18 cellular contexts compared by ENCODE assay signal in the genomic region with DNA sequence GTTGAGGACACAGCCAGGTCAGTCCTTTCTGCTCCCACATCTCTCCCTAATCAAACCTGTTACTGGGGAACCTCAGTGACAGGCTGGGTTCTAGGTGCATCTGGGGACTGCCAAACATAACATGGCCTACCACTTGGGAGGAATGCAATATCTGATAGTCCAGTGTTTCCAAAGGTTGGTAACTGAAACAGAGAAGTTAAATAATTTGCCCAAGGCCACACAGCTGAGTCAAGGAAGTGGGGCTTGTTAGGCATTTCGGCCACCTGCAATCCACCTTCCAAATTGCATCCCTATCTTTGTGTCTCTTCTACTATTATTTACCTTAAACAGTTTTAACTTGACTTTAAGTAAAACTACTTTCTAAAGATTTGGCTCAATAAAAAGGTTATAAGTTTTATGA.
DNase-seq lines count a peak whose midpoint lies in the region; ATAC-seq, FAIRE-seq and TF ChIP-seq lines count a peak whose summit lies in the region.
"Had no signal": no experiment of that assay in that cellular context is flagged by ENCODE, and none has a peak within 500 bp of the region (broad histone marks: within the 10 kb centered on the region; RNA-seq: fewer than 3 reads in every experiment).

No MANE protein-coding gene starts in this region.

- DNase-seq in H9 (no peak), K562 (ENCODE audit: extremely low read depth in 1 of 4, low spot score in 3 of 4) (no peak), mesendoderm (no peak), small intestine (no peak), GM19239 (ENCODE audit: insufficient read length, low spot score) (no peak), CD14-positive monocyte (ENCODE audit: low spot score) (no peak)
- no peak for DNase-seq in stimulated activated CD4-positive, alpha-beta T cell treated with anti-CD3 and anti-CD28 coated beads, Interleukin-1b, Interleukin-23, amount 100 ng/mL, for 48 hours
- DNase-seq: ACHN; AML-193; CD4-positive, alpha-beta T cell; DMS53; NCI-H1048; NCI-H2081; NCI-H510A had no signal

- H2BK5ac ChIP-seq in H9 (ENCODE audit: insufficient read length, low read length) (no peak overlapping the region), mesendoderm (ENCODE audit: low read length) (peak overlapping the region; percentile 2)

- H3K79me1 ChIP-seq in H9 (ENCODE audit: insufficient read depth, low read depth, low read length, poor library complexity, severe bottlenecking) = no peaks in the 10 kb centered on the region
- H3K79me1 ChIP-seq in mesendoderm (ENCODE audit: low read length) = no peaks in the 10 kb centered on the region

- in situ Hi-C loops in K562 (cut with MboI) = no loop called here

- H2AK5ac ChIP-seq in H9 (ENCODE audit: insufficient read length, low read length) (no peak overlapping the region), mesendoderm (ENCODE audit: low read length) (no peak overlapping the region)

- no peaks in the 10 kb centered on the region for H3K9me1 ChIP-seq in K562 (ENCODE audit: control insufficient read depth, insufficient read depth, low read length)

- H3K79me2 ChIP-seq in H9 (ENCODE audit: insufficient read depth, low read length) = no peaks in the 10 kb centered on the region
- H3K79me2 ChIP-seq in K562 (ENCODE audit: control insufficient read depth, insufficient read depth, low read length) = peaks cover 95% of the 10 kb centered on the region
- no peaks in the 10 kb centered on the region for H3K79me2 ChIP-seq in mesendoderm (ENCODE audit: control insufficient read depth, insufficient read depth, low read length)

- H3K9me3 ChIP-seq in H9 (ENCODE audit: control insufficient read depth, low read depth, low read length) (no peaks in the 10 kb centered on the region), K562 (replicated peaks; ENCODE audit: control insufficient read depth, insufficient read depth, low read depth, low read length) (no peaks in the 10 kb centered on the region), small intestine (ENCODE audit: control insufficient read depth, low read depth) (no peaks in the 10 kb centered on the region)
- H3K9me3 ChIP-seq: HAP-1 had no signal

- intact Hi-C loops in K562 (cut with micrococcal nuclease) (no loop called here), CD14-positive monocyte (cut with micrococcal nuclease) (no loop called here)

- H3T11ph ChIP-seq in H9 (ENCODE audit: low read length) = no peak overlapping the region

- H3K18ac ChIP-seq in H9 (ENCODE audit: insufficient read length, low read depth, low read length) = peak overlapping the region; percentile 56
- peak overlapping the region; percentile 22 for H3K18ac ChIP-seq in mesendoderm (ENCODE audit: low read length)

- H4K8ac ChIP-seq in H9 (replicated peaks; ENCODE audit: insufficient read length, low read depth, low read length) = no peak overlapping the region
- no peak overlapping the region for H4K8ac ChIP-seq in mesendoderm (ENCODE audit: low read depth, low read length)

- no peak overlapping the region for H4K91ac ChIP-seq in H9 (ENCODE audit: insufficient read length, low read depth, low read length)

- H3K4me3 ChIP-seq in K562 = no peak overlapping the region
- no peak overlapping the region for H3K4me3 ChIP-seq in mesendoderm (ENCODE audit: low read length)
- no peak overlapping the region for H3K4me3 ChIP-seq in small intestine (ENCODE audit: low read depth in 1 of 2, low read length in 2 of 2)
- H3K4me3 ChIP-seq: HAP-1 had no signal

- POLR2A ChIA-PET in K562 (lab: Yijun Ruan, JAX) = interaction anchor here (0.9 to 1.1 kb wide), 2 partner anchors 9 to 15 kb away, joined by 3 to 5 read pairs; no protein-coding TSS in a partner anchor

- H2BK20ac ChIP-seq in H9 (ENCODE audit: low read depth, low read length, poor library complexity, severe bottlenecking) = no peak overlapping the region

- H3K4me3 Mint-ChIP-seq in H9 (no peak overlapping the region), CD14-positive monocyte (peak overlapping the region in 1 of 2 donors; percentile 46)
- H3K4me3 Mint-ChIP-seq: CD4-positive, alpha-beta T cell had no signal

- H3K9me3 Mint-ChIP-seq in H9 (no peaks in the 10 kb centered on the region; a peak in 1 of 5 replicates), CD14-positive monocyte (peaks cover 0 to 2% (median 0%) of the 10 kb centered on the region in 7 donors)
- H3K9me3 Mint-ChIP-seq: CD4-positive, alpha-beta T cell had no signal

- no peak overlapping the region for H3K23ac ChIP-seq in H9 (ENCODE audit: insufficient read length, low read depth, low read length)
- H3K23ac ChIP-seq in mesendoderm (ENCODE audit: low read length) = peak overlapping the region; percentile 48

- H3K4me1 Mint-ChIP-seq in H9 (peaks cover 15 to 18% of the 10 kb centered on the region in 2 experiments), CD14-positive monocyte (peaks cover 41% of the 10 kb centered on the region)

- BruUV-seq in K562 (replicated peaks; lab: Mats Ljungman, UMichigan) = no TSS peak

- H3K27ac ChIP-seq in H9 (ENCODE audit: insufficient read length, low read depth, low read length) (no peak overlapping the region), K562 (ENCODE audit: extremely low read depth, low read depth, low read length) (peak overlapping the region; percentile 55; the same call in 2 of the 3 replicates), mesendoderm (ENCODE audit: low read depth, low read length) (no peak overlapping the region), small intestine (ENCODE audit: low read depth in 1 of 2, low read length in 1 of 2) (peak overlapping the region; percentile 57 to 84)

- H3K4ac ChIP-seq in H9 (ENCODE audit: low read depth, low read length) = no peak overlapping the region
- peak overlapping the region; percentile 41 for H3K4ac ChIP-seq in mesendoderm (ENCODE audit: low read depth, low read length)

- TF ChIP-seq EP300 in K562 (IDR thresholded peaks at IDR 0.05; ENCODE audit: low read length) = no peak

- no peak overlapping the region for H3K14ac ChIP-seq in H9 (ENCODE audit: insufficient read depth, low read length)

- no peak overlapping the region for H3K56ac ChIP-seq in H9 (ENCODE audit: insufficient read length, low read depth, low read length)
- no peak overlapping the region for H3K56ac ChIP-seq in mesendoderm (ENCODE audit: low read length)

- no peak overlapping the region for H3K9ac ChIP-seq in H9 (ENCODE audit: extremely low read depth, insufficient read length, low read length)
- H3K9ac ChIP-seq in K562 (ENCODE audit: insufficient read depth in 1 of 2, low read depth in 2 of 2, low read length in 2 of 2) = peak overlapping the region in 1 of 2 experiments; percentile 23; a peak in 1 of 4 replicates
- H3K9ac ChIP-seq in mesendoderm (ENCODE audit: low read length) = no peak overlapping the region

- H4K20me1 ChIP-seq in H9 (ENCODE audit: control insufficient read depth, insufficient read depth, insufficient read length) = no peaks in the 10 kb centered on the region
- H4K20me1 ChIP-seq in K562 (replicated peaks; ENCODE audit: control insufficient read depth, insufficient read depth, low read length) = peaks cover 50% of the 10 kb centered on the region

- FAIRE-seq in K562 (lab: Jason Lieb, UNC) (no peak), small intestine (lab: Jason Lieb, UNC) (no peak), GM19239 (lab: Jason Lieb, UNC) (no peak)
- FAIRE-seq: HTR-8/SVneo had no signal

- no peak overlapping the region for H2AFZ ChIP-seq in H9 (ENCODE audit: low read length)
- no peak overlapping the region for H2AFZ ChIP-seq in K562 (ENCODE audit: low read depth, low read length)

- H3K4me1 ChIP-seq in H9 (ENCODE audit: insufficient read depth, low read length) (no peaks in the 10 kb centered on the region), K562 (replicated peaks in 1 of 2; ENCODE audit: control insufficient read depth in 2 of 2, insufficient read depth in 2 of 2, low read length in 2 of 2) (peaks cover 9 to 21% of the 10 kb centered on the region in 2 experiments; a peak in 4 of 5 replicates), mesendoderm (ENCODE audit: control insufficient read depth, low read depth, low read length) (no peaks in the 10 kb centered on the region), small intestine (ENCODE audit: control insufficient read depth in 2 of 2, insufficient read depth in 1 of 2, low read depth in 1 of 2, low read length in 1 of 2) (peaks cover 0 to 2% of the 10 kb centered on the region in 2 donors)
- H3K4me1 ChIP-seq: HAP-1 had no signal

- no peaks in the 10 kb centered on the region for H3K27me3 ChIP-seq in H9 (ENCODE audit: insufficient read depth, low read length)
- no peaks in the 10 kb centered on the region for H3K27me3 ChIP-seq in K562 (ENCODE audit: control insufficient read depth in 2 of 2, insufficient read depth in 2 of 2, low read length in 2 of 2)
- no peaks in the 10 kb centered on the region for H3K27me3 ChIP-seq in mesendoderm (ENCODE audit: insufficient read depth, low read length, poor library complexity)
- no peaks in the 10 kb centered on the region for H3K27me3 ChIP-seq in small intestine (ENCODE audit: control insufficient read depth in 2 of 2, insufficient read depth in 2 of 2, low read length in 2 of 2)

- peak overlapping the region; percentile 43 for H2BK12ac ChIP-seq in H9 (ENCODE audit: insufficient read length, low read depth, low read length)

- no peak overlapping the region for H4K5ac ChIP-seq in H9 (ENCODE audit: insufficient read length, low read depth, low read length)
- H4K5ac ChIP-seq in mesendoderm (ENCODE audit: low read length) = no peak overlapping the region

- TF ChIP-seq CTCF in H9 (conservative IDR thresholded peaks at IDR 0.05) (no peak), K562 (IDR thresholded peaks at IDR 0.05 in 2 of 3, conservative IDR thresholded peaks at IDR 0.05 in 1 of 3; ENCODE audit: insufficient read depth in 2 of 3, low read depth in 1 of 3, low read length in 3 of 3) (no peak), CD14-positive monocyte (IDR thresholded peaks at IDR 0.05) (no peak)

- no peak for TF ChIP-seq POLR2A in K562 (conservative IDR thresholded peaks at IDR 0.05)

- no peak overlapping the region for H3K4me2 ChIP-seq in H9 (ENCODE audit: insufficient read depth, insufficient read length, low read length)
- peak overlapping the region; percentile 30; the same call in 1 of the 2 replicates for H3K4me2 ChIP-seq in K562 (ENCODE audit: insufficient read depth, low read length)
- no peak overlapping the region for H3K4me2 ChIP-seq in mesendoderm (ENCODE audit: low read length)

- H3K36me3 ChIP-seq in K562 (ENCODE audit: control insufficient read depth, insufficient read depth, low read length) = peaks cover 67% of the 10 kb centered on the region
- H3K36me3 ChIP-seq in mesendoderm (ENCODE audit: control insufficient read depth, insufficient read depth, low read length) = no peaks in the 10 kb centered on the region
- no peaks in the 10 kb centered on the region for H3K36me3 ChIP-seq in small intestine (ENCODE audit: control insufficient read depth in 2 of 2, insufficient read depth in 2 of 2, low read length in 2 of 2)
- H3K36me3 ChIP-seq: HAP-1 had no signal

- H3K23me2 ChIP-seq in H9 (ENCODE audit: insufficient read length, low read depth, low read length, poor library complexity, severe bottlenecking) = no peaks in the 10 kb centered on the region

- H2BK15ac ChIP-seq in H9 (ENCODE audit: low read depth, low read length) (no peak overlapping the region), mesendoderm (replicated peaks; ENCODE audit: low read depth) (no peak overlapping the region)

- no peak overlapping the region for H2BK120ac ChIP-seq in H9 (ENCODE audit: low read depth, low read length, poor library complexity, severe bottlenecking)
- H2BK120ac ChIP-seq in mesendoderm (ENCODE audit: low read depth, low read length) = no peak overlapping the region

- TF ChIP-seq RAD21 in K562 (CRISPR knock-in tag; conservative IDR thresholded peaks at IDR 0.05 in 1 of 2, IDR thresholded peaks at IDR 0.05 in 1 of 2) = no peak

- H3K27ac Mint-ChIP-seq in H9 (peak overlapping the region in 1 of 3 experiments; percentile 82; a peak in 1 of 7 replicates), CD14-positive monocyte (no peak overlapping the region)
- H3K27ac Mint-ChIP-seq: CD4-positive, alpha-beta T cell had no signal

- ATAC-seq in K562 (no peak; the same call in 2 of the 3 replicates), HG03097 (IDR thresholded peaks at IDR 0.05; ENCODE audit: low FRiP score, unreplicated experiment) (no peak)
- ATAC-seq: Panc1 had no signal

- no CpG with 5 or more reads among the region's 1 CpG for WGBS in H9 (ENCODE audit: extremely low coverage, insufficient read length, low lambda C conversion rate)
- WGBS in K562 (ENCODE audit: insufficient coverage, low coverage, missing lambda C conversion rate) = 79% methylated on average over 1 of the region's 1 CpG
- WGBS in mesendoderm (ENCODE audit: extremely low coverage, insufficient coverage, low lambda C conversion rate) = no CpG with 5 or more reads among the region's 1 CpG
- 72 to 87% (median 87%) methylated on average over 1 of the region's 1 CpG for WGBS in small intestine, 3 donors

- CTCF ChIA-PET in K562 (lab: Yijun Ruan, JAX; ENCODE audit: low intra/inter-chr PET ratio) = no interaction called here

- no peaks in the 10 kb centered on the region for H3K36me3 Mint-ChIP-seq in H9 (ENCODE audit: insufficient read depth in 1 of 3, low read depth in 3 of 3)
- no peaks in the 10 kb centered on the region for H3K36me3 Mint-ChIP-seq in CD14-positive monocyte

- H3K27me3 Mint-ChIP-seq in H9 (ENCODE audit: low read depth) = no peaks in the 10 kb centered on the region
- peaks cover 2 to 6% (median 2%) of the 10 kb centered on the region in 3 donors for H3K27me3 Mint-ChIP-seq in CD14-positive monocyte (ENCODE audit: low read depth in 3 of 3)
- H3K27me3 Mint-ChIP-seq: CD4-positive, alpha-beta T cell had no signal

Comparison
In these comparisons a context has a peak if more than half of its experiments do, and no peak if none do; other contexts are left out.
1. H3K27ac ChIP-seq: peak in K562 (single experiment) and small intestine (2 of 2); none in H9 (single experiment) and mesendoderm (single experiment).